In genomic region chr17:81033535-81034167, GRCh38 we compare ENCODE assay signal across 8 cellular contexts. TPM values are rescaled to one million over a fixed set of nuclear protein-coding genes. Genes with fewer than 3 reads are reported as not detected.
DNase-seq lines count a peak whose midpoint lies in the region; ATAC-seq and TF ChIP-seq lines count a peak whose summit lies in the region.

No MANE protein-coding gene starts in this region.

- no peak for TF ChIP-seq CTCF in fibroblast of mammary gland (conservative IDR thresholded peaks at IDR 0.05; ENCODE audit: control insufficient read depth, insufficient read depth, low read depth, low read length)
- TF ChIP-seq CTCF in psoas muscle (IDR thresholded peaks at IDR 0.05): no peak

- in situ Hi-C loops in G401 (cut with HindIII; ENCODE audit: low sequenced_read_pairs): no loop called here

- peaks cover 5% of the 10 kb centered on the region; the same call in 1 of the 2 replicates for H3K4me1 ChIP-seq in SJCRH30
- H3K4me1 ChIP-seq in psoas muscle: peaks cover 18% of the 10 kb centered on the region

- H3K36me3 ChIP-seq in SJCRH30 (no peaks in the 10 kb centered on the region), psoas muscle (ENCODE audit: insufficient read depth in 1 of 2, low read depth in 1 of 2) (no peaks in the 10 kb centered on the region)

- WGBS in psoas muscle, 3 donors: 38 to 48% (median 46%) methylated on average over 22 of the region's 22 CpGs

- H3K4me3 ChIP-seq in SJCRH30 (peak overlapping the region; percentile 60), fibroblast of mammary gland (ENCODE audit: control insufficient read depth, low read depth, low read length) (peak overlapping the region; percentile 55), psoas muscle (peak overlapping the region; percentile 70)

- no peaks in the 10 kb centered on the region for H3K9me3 ChIP-seq in SJCRH30 (replicated peaks)
- H3K9me3 ChIP-seq in psoas muscle: no peaks in the 10 kb centered on the region

- ATAC-seq in psoas muscle: no peak

- intact Hi-C loops in psoas muscle (cut with DNase I): no loop called here

- DNase-seq in G401 (ENCODE audit: low spot score) (peak; percentile 55), SJCRH30 (no peak), fibroblast of mammary gland (ENCODE audit: low read depth) (no peak), psoas muscle (peak in 1 of 2 donors; percentile 53), NCI-H1694 treated with DMSO at 0.1 percent for 48 hours (lab: John Stamatoyannopoulos, UW) (no peak), AG08396 (ENCODE audit: low spot score) (no peak), DMS53 treated with DMSO at 0.1 percent for 48 hours (lab: John Stamatoyannopoulos, UW; ENCODE audit: unreplicated experiment) (no peak), NCI-H226 (no peak)

- no peaks in the 10 kb centered on the region; the same call in 1 of the 2 replicates for H3K27me3 ChIP-seq in SJCRH30
- peaks cover 0 to 8% (median 4%) of the 10 kb centered on the region in 3 donors for H3K27me3 ChIP-seq in psoas muscle (ENCODE audit: insufficient read depth in 3 of 3, low read length in 2 of 3)

- H3K27ac ChIP-seq in SJCRH30 (no peak overlapping the region), psoas muscle (no peak overlapping the region)

RNA-seq across cellular contexts. Expression of gene BAIAP2, which starts 1.3 kb away (rescaled TPM):
- total RNA-seq in G401 (2014; rRNA removed; shearing (Covaris generic)): 16.1 and 21.1 TPM in 2 replicates
- 22.1 and 26.0 TPM in 2 replicates for total RNA-seq in SJCRH30 (2014; rRNA removed; shearing (Covaris generic))
- 10 to 100 TPM in 2 of 4 donors, 1 to 10 TPM in 2; 4.7 to 28.9 (median 10.0) TPM for total RNA-seq in psoas muscle
- polyA plus RNA-seq in psoas muscle: 10 to 100 TPM in 1 of 3 donors, 1 to 10 TPM in 2; 3.9 to 13.5 (median 6.5) TPM

RNA-seq across cellular contexts. Expression of gene CHMP6, which starts 42.0 kb away (rescaled TPM):
- 51.8 and 65.5 TPM in 2 replicates for total RNA-seq in G401 (2014; rRNA removed; shearing (Covaris generic))
- total RNA-seq in SJCRH30 (2014; rRNA removed; shearing (Covaris generic)): 23.5 and 27.6 TPM in 2 replicates
- 10 to 100 TPM; 32.0 to 36.9 (median 33.6) TPM for total RNA-seq in psoas muscle
- polyA plus RNA-seq in psoas muscle: 10 to 100 TPM; 38.3 to 53.2 (median 45.6) TPM
